ENCODE assay signal across 15 cellular contexts in the genomic region with DNA sequence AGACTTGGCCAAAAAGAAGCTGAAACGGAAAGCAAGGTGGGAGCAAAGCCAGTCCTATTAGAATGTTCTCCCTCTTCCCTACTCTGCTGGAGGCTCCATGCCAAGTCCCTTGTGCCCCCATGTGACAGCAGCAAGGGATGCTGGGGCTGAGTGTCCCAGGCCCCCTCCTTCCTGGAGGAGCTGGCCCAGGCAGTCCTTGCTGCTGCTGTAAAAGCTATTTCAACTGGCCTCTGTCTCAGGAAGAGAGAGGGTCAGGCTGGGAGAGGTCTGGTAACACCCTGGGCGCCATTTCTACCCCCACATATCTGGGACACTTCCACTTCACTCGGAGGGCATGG. TPM values are rescaled to one million over a fixed set of nuclear protein-coding genes. Genes with fewer than 3 reads are reported as not detected.
DNase-seq lines count a peak whose midpoint lies in the region; FAIRE-seq and TF ChIP-seq lines count a peak whose summit lies in the region.
"Had no signal": no experiment of that assay in that cellular context is flagged by ENCODE, and none has a peak within 500 bp of the region (broad histone marks: within the 10 kb centered on the region; RNA-seq: fewer than 3 reads in every experiment).

No MANE protein-coding gene starts in this region.

- DNase-seq in NCI-H774 (lab: John Stamatoyannopoulos, UW) (peak; percentile 13), endodermal cell (no peak), midbrain (lab: John Stamatoyannopoulos, UW) (peak; percentile 84), testis (peak; percentile 75), OCI-M2 (lab: John Stamatoyannopoulos, UW; ENCODE audit: unreplicated experiment) (no peak), GM12892 (ENCODE audit: insufficient read length) (no peak), activated gamma-delta T cell (lab: John Stamatoyannopoulos, UW) (no peak), RKO (ENCODE audit: low spot score) (no peak)
- DNase-seq: activated T-cell treated with anti-CD3 and anti-CD28 coated beads, Interleukin-2, amount 50 U/mL, for 72 hours; CD4-positive, alpha-beta memory T cell; NCI-H446; SIG-M5 had no signal

- intact Hi-C loops in testis (cut with DNase I; ENCODE audit: low total_unique reads), result no loop called here

- TF ChIP-seq POLR2A in testis (IDR thresholded peaks at IDR 0.05), result no peak
- TF ChIP-seq POLR2A in GM12892 (IDR thresholded peaks at IDR 0.05; ENCODE audit: low read depth, low read length), result no peak

- peak overlapping the region; percentile 76 for H3K27ac Mint-ChIP-seq in endodermal cell
- H3K27ac Mint-ChIP-seq: activated T-cell treated with anti-CD3 and anti-CD28 coated beads, Interleukin-2, amount 50 U/mL, for 72 hours; CD4-positive, alpha-beta memory T cell had no signal

- H3K4me1 Mint-ChIP-seq in endodermal cell, result peaks cover 41% of the 10 kb centered on the region

- H3K36me3 ChIP-seq in endodermal cell (ENCODE audit: control insufficient read depth, insufficient read depth, low read length) (no peaks in the 10 kb centered on the region), testis (ENCODE audit: low read depth, missing control alignments) (no peaks in the 10 kb centered on the region)
- H3K36me3 ChIP-seq: cardiac muscle cell had no signal

- H3K27me3 ChIP-seq in endodermal cell (ENCODE audit: control insufficient read depth, insufficient read depth, low read length, poor library complexity, severe bottlenecking) (peaks cover 20% of the 10 kb centered on the region), testis (no peaks in the 10 kb centered on the region)
- H3K27me3 ChIP-seq: cardiac muscle cell had no signal

- H3K4me3 Mint-ChIP-seq in endodermal cell, result peak overlapping the region; percentile 0

- H3K4me1 ChIP-seq in endodermal cell (ENCODE audit: control insufficient read depth, insufficient read depth, low read length) (peaks cover 9% of the 10 kb centered on the region), testis (peaks cover 22% of the 10 kb centered on the region)

- H3K27me3 Mint-ChIP-seq in endodermal cell (ENCODE audit: insufficient read depth), result peaks cover 45% of the 10 kb centered on the region

- H3K36me3 Mint-ChIP-seq in endodermal cell (ENCODE audit: low read depth), result no peaks in the 10 kb centered on the region
- H3K36me3 Mint-ChIP-seq: CD4-positive, alpha-beta memory T cell had no signal

- no peaks in the 10 kb centered on the region for H3K9me3 Mint-ChIP-seq in endodermal cell
- H3K9me3 Mint-ChIP-seq: activated T-cell treated with anti-CD3 and anti-CD28 coated beads, Interleukin-2, amount 50 U/mL, for 72 hours; CD4-positive, alpha-beta memory T cell had no signal

- no peak overlapping the region for H3K9ac ChIP-seq in endodermal cell (ENCODE audit: extremely low read depth, low read length, poor library complexity, severe bottlenecking)

- no peak overlapping the region for H3K27ac ChIP-seq in endodermal cell (ENCODE audit: low read depth, low read length)
- H3K27ac ChIP-seq in testis, result no peak overlapping the region
- H3K27ac ChIP-seq: cardiac muscle cell had no signal

- WGBS in endodermal cell (ENCODE audit: insufficient coverage in 1 of 2, insufficient read length in 1 of 2), 2 experiments, result 80 to 92% methylated on average over 3 of the region's 3 CpGs
- 49 to 67% methylated on average over 3 of the region's 3 CpGs for WGBS in testis, 2 donors

- H3K4me3 ChIP-seq in endodermal cell (ENCODE audit: low read length) (no peak overlapping the region), testis (no peak overlapping the region)
- H3K4me3 ChIP-seq: cardiac muscle cell had no signal

- TF ChIP-seq CTCF in endodermal cell (conservative IDR thresholded peaks at IDR 0.05) (no peak), testis (IDR thresholded peaks at IDR 0.05) (no peak)

- no peak for FAIRE-seq in GM12892 (lab: Jason Lieb, UNC)

- H3K9me3 ChIP-seq in endodermal cell (ENCODE audit: control insufficient read depth, low read length) (no peaks in the 10 kb centered on the region), testis (no peaks in the 10 kb centered on the region)

RNA-seq across cellular contexts. Expression of gene TTBK1, which starts 25.0 kb away (rescaled TPM):
- total RNA-seq in endodermal cell, result under 1 TPM; 0.62 TPM
- 2.1 TPM for polyA plus RNA-seq in endodermal cell (2013, experiment 1 of 2)
- polyA plus RNA-seq in endodermal cell (2013, experiment 2 of 2), result 1.6 TPM
- total RNA-seq in testis, result 1 to 10 TPM; 2.2 to 2.6 TPM
- polyA plus RNA-seq in testis (ENCODE audit: insufficient read depth, low read depth, low replicate concordance), result 2.3 TPM
- not detected for polyA plus RNA-seq in GM12892 (2012; ENCODE audit: missing spikeins)
- polyA plus RNA-seq: CD4-positive, alpha-beta memory T cell had no signal

RNA-seq across cellular contexts. Expression of gene SLC22A7, which starts 29.7 kb away (rescaled TPM):
- total RNA-seq in endodermal cell (not detected), testis (not detected)
- not detected for polyA plus RNA-seq in endodermal cell (2013, experiment 1 of 2)
- polyA plus RNA-seq in endodermal cell (2013, experiment 2 of 2), result not detected
- not detected for polyA plus RNA-seq in testis (ENCODE audit: insufficient read depth, low read depth, low replicate concordance)
- not detected for polyA plus RNA-seq in GM12892 (2012; ENCODE audit: missing spikeins)
- total RNA-seq: activated T-cell treated with anti-CD3 and anti-CD28 coated beads, Interleukin-2, amount 50 U/mL, for 72 hours; cardiac muscle cell; CD4-positive, alpha-beta memory T cell; pulmonary artery endothelial cell; urinary bladder had no signal
- polyA plus RNA-seq: CD4-positive, alpha-beta memory T cell had no signal

RNA-seq across cellular contexts. Expression of gene DNPH1, which starts 39.0 kb away (rescaled TPM):
- total RNA-seq in endodermal cell (10 to 100 TPM; 48.2 to 66.5 TPM), testis (10 to 100 TPM; 21.8 TPM)
- polyA plus RNA-seq in endodermal cell (2013, experiment 1 of 2), result 64.4 TPM
- 61.0 TPM for polyA plus RNA-seq in endodermal cell (2013, experiment 2 of 2)
- polyA plus RNA-seq in testis (ENCODE audit: insufficient read depth, low read depth, low replicate concordance), result 19.3 TPM
- 56.6 TPM for polyA plus RNA-seq in GM12892 (2012; ENCODE audit: missing spikeins)

RNA-seq across cellular contexts. Expression of gene CRIP3, which starts 40.3 kb away (rescaled TPM):
- total RNA-seq in endodermal cell, result 10 to 100 TPM; 13.4 to 19.3 TPM
- 8.9 TPM for polyA plus RNA-seq in endodermal cell (2013, experiment 1 of 2)
- 8.4 TPM for polyA plus RNA-seq in endodermal cell (2013, experiment 2 of 2)
- total RNA-seq in testis, result 10 to 100 TPM; 13.4 to 33.4 TPM
- polyA plus RNA-seq in testis (ENCODE audit: insufficient read depth, low read depth, low replicate concordance), result 34.3 TPM
- polyA plus RNA-seq in GM12892 (2012; ENCODE audit: missing spikeins), result 12.8 TPM
- total RNA-seq: pulmonary artery endothelial cell had no signal
- polyA plus RNA-seq: CD4-positive, alpha-beta memory T cell had no signal

Comparison
In these comparisons a context has a peak if more than half of its experiments do, and no peak if none do; other contexts are left out.
1. DNase-seq: peak in NCI-H774 (single experiment), midbrain (single experiment) and testis (single experiment); none in endodermal cell (single experiment), OCI-M2 (single experiment), GM12892 (single experiment), activated gamma-delta T cell (single experiment) and RKO (single experiment).